ENCODE assay signal across 12 cellular contexts in the genomic region with DNA sequence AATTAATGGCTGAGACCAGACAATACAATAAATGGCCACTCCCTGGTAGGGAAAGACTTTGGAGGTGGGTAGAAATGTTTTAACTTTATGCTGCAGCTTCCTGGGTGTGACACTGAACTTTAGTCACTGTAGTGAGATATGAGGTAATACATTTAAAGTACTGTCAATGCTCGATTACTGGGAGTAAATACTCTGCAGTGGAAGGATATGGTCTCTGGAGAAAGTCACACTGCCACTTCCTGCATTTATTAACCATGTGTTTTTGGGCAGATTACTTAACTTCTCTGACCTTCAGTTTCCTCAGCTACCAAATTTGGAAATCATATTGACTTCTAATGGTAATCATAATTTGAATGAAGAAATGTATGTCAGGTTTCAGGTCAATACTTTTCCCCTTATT.
DNase-seq lines count a peak whose midpoint lies in the region; ATAC-seq, FAIRE-seq and TF ChIP-seq lines count a peak whose summit lies in the region.
"Had no signal": no experiment of that assay in that cellular context is flagged by ENCODE, and none has a peak within 500 bp of the region (broad histone marks: within the 10 kb centered on the region; RNA-seq: fewer than 3 reads in every experiment).

No MANE protein-coding gene starts in this region.

- FAIRE-seq in keratinocyte (lab: Jason Lieb, UNC) (peak; percentile 52), urothelium cell line (lab: Jason Lieb, UNC) (no peak)

- H3K4me3 Mint-ChIP-seq in T-helper 1 cell treated with Interleukin-12 subunit alpha and Interleukin-12 subunit beta and Interleukin-4 antibody, amounts not matched to agents 30 μg/mL and 1 μg/mL, for 36 hours, result no peak overlapping the region
- peak overlapping the region; percentile 21 for H3K4me3 Mint-ChIP-seq in type B pancreatic cell

- ATAC-seq in left cardiac atrium (no peak), GM21390 (IDR thresholded peaks at IDR 0.05; ENCODE audit: unreplicated experiment) (no peak)

- no peaks in the 10 kb centered on the region for H3K36me3 Mint-ChIP-seq in T-helper 1 cell treated with Interleukin-12 subunit alpha and Interleukin-12 subunit beta and Interleukin-4 antibody, amounts not matched to agents 30 μg/mL and 1 μg/mL, for 36 hours (ENCODE audit: low read depth)
- no peaks in the 10 kb centered on the region for H3K36me3 Mint-ChIP-seq in type B pancreatic cell

- H3K9me3 Mint-ChIP-seq in T-helper 1 cell treated with Interleukin-12 subunit alpha and Interleukin-12 subunit beta and Interleukin-4 antibody, amounts not matched to agents 30 μg/mL and 1 μg/mL, for 36 hours, result peaks cover 3% of the 10 kb centered on the region
- H3K9me3 Mint-ChIP-seq in type B pancreatic cell, result no peaks in the 10 kb centered on the region

- H3K36me3 ChIP-seq in left ventricle myocardium inferior (no peaks in the 10 kb centered on the region), keratinocyte (ENCODE audit: control insufficient read depth in 2 of 2, extremely low read depth in 1 of 2, insufficient read depth in 2 of 2, low read length in 2 of 2) (no peaks in the 10 kb centered on the region)
- H3K36me3 ChIP-seq: cardiac muscle cell, HAP-1 had no signal

- H3K27me3 ChIP-seq in left ventricle myocardium inferior (ENCODE audit: low read depth) (no peaks in the 10 kb centered on the region), keratinocyte (ENCODE audit: control insufficient read depth, extremely low read depth, insufficient read depth, low read length) (no peaks in the 10 kb centered on the region)
- H3K27me3 ChIP-seq: cardiac muscle cell had no signal

- H3K79me2 ChIP-seq in keratinocyte (ENCODE audit: control insufficient read depth, insufficient read depth, low read length), result no peaks in the 10 kb centered on the region

- H3K9me3 ChIP-seq in left ventricle myocardium inferior (replicated peaks), result no peaks in the 10 kb centered on the region
- H3K9me3 ChIP-seq in keratinocyte (ENCODE audit: control insufficient read depth, low read depth, low read length), result no peaks in the 10 kb centered on the region
- H3K9me3 ChIP-seq: HAP-1 had no signal

- dilution Hi-C loops in keratinocyte (cut with MboI; ENCODE audit: extremely low pct_ligation_motif_present, low sequenced_read_pairs), result no loop called here

- peaks cover 39% of the 10 kb centered on the region for H3K4me1 Mint-ChIP-seq in T-helper 1 cell treated with Interleukin-12 subunit alpha and Interleukin-12 subunit beta and Interleukin-4 antibody, amounts not matched to agents 30 μg/mL and 1 μg/mL, for 36 hours (ENCODE audit: low read depth)
- H3K4me1 Mint-ChIP-seq in type B pancreatic cell (ENCODE audit: unreplicated experiment), result peaks cover 18% of the 10 kb centered on the region

- H2AFZ ChIP-seq in keratinocyte (ENCODE audit: control insufficient read depth, low read length), result peak overlapping the region; percentile 47

- intact Hi-C loops in left ventricle myocardium inferior (cut with micrococcal nuclease) (no loop called here), left cardiac atrium (cut with DNase I) (no loop called here)

- H4K20me1 ChIP-seq in keratinocyte (ENCODE audit: control insufficient read depth, extremely low read depth, insufficient read depth, low read length), result no peaks in the 10 kb centered on the region

- no peak overlapping the region for H3K9ac ChIP-seq in keratinocyte (ENCODE audit: control insufficient read depth, extremely low read depth, insufficient read depth, low read length)

- H3K9me1 ChIP-seq in keratinocyte (ENCODE audit: control insufficient read depth, extremely low read depth, insufficient read depth, low read length), result no peaks in the 10 kb centered on the region

- no peak overlapping the region for H3K4me2 ChIP-seq in keratinocyte (ENCODE audit: control insufficient read depth, extremely low read depth, insufficient read depth, low read depth, low read length)

- DNase-seq in left ventricle myocardium inferior (no peak), left cardiac atrium (no peak), keratinocyte (ENCODE audit: low read depth, low spot score) (no peak), type B pancreatic cell (ENCODE audit: extremely low spot score, unreplicated experiment) (no peak), urothelium cell line (ENCODE audit: low spot score) (no peak), NCI-H226 (no peak)
- DNase-seq: NCI-H1092 had no signal

- peaks cover 58% of the 10 kb centered on the region for H3K4me1 ChIP-seq in left ventricle myocardium inferior
- H3K4me1 ChIP-seq in keratinocyte (ENCODE audit: control insufficient read depth, extremely low read depth, insufficient read depth, low read length), result peaks cover 39% of the 10 kb centered on the region
- H3K4me1 ChIP-seq: HAP-1 had no signal

- no peaks in the 10 kb centered on the region for H3K27me3 Mint-ChIP-seq in T-helper 1 cell treated with Interleukin-12 subunit alpha and Interleukin-12 subunit beta and Interleukin-4 antibody, amounts not matched to agents 30 μg/mL and 1 μg/mL, for 36 hours (ENCODE audit: low read depth)
- H3K27me3 Mint-ChIP-seq in type B pancreatic cell, result no peaks in the 10 kb centered on the region

- H3K4me3 ChIP-seq in left ventricle myocardium inferior (no peak overlapping the region), keratinocyte (ENCODE audit: control insufficient read depth in 2 of 3, extremely low read depth in 1 of 3, insufficient read depth in 2 of 3, low read depth in 1 of 3, low read length in 3 of 3) (no peak overlapping the region)
- H3K4me3 ChIP-seq: cardiac muscle cell, HAP-1 had no signal

- H3K27ac ChIP-seq in left ventricle myocardium inferior (replicated peaks) (peak overlapping the region; percentile 39), keratinocyte (ENCODE audit: control insufficient read depth, insufficient read depth, low read length) (no peak overlapping the region)
- H3K27ac ChIP-seq: cardiac muscle cell, VCaP had no signal

- H3K27ac Mint-ChIP-seq in T-helper 1 cell treated with Interleukin-12 subunit alpha and Interleukin-12 subunit beta and Interleukin-4 antibody, amounts not matched to agents 30 μg/mL and 1 μg/mL, for 36 hours, result peak overlapping the region; percentile 31
- no peak overlapping the region for H3K27ac Mint-ChIP-seq in type B pancreatic cell

- TF ChIP-seq CTCF in left ventricle myocardium inferior (IDR thresholded peaks at IDR 0.05; ENCODE audit: borderline replicate concordance) (no peak), keratinocyte (optimal IDR thresholded peaks at IDR 0.05 in 1 of 3, IDR thresholded peaks at IDR 0.05 in 1 of 3, conservative IDR thresholded peaks at IDR 0.05 in 1 of 3; ENCODE audit: extremely low read depth in 1 of 3, insufficient read depth in 2 of 3, low read length in 3 of 3) (no peak), type B pancreatic cell (conservative IDR thresholded peaks at IDR 0.05) (no peak)
